Comparison of ENCODE assay signal across 1 cellular context in genomic region chr4:64340243-64341110, GRCh38.
TF ChIP-seq lines count a peak whose summit lies in the region.

No MANE protein-coding gene starts in this region.

TF ChIP-seq in WTC11, 78 proteins besides CTCF, POLR2A, EP300 and RAD21 (continued from another document):
- TF ChIP-seq, protein P1, sequence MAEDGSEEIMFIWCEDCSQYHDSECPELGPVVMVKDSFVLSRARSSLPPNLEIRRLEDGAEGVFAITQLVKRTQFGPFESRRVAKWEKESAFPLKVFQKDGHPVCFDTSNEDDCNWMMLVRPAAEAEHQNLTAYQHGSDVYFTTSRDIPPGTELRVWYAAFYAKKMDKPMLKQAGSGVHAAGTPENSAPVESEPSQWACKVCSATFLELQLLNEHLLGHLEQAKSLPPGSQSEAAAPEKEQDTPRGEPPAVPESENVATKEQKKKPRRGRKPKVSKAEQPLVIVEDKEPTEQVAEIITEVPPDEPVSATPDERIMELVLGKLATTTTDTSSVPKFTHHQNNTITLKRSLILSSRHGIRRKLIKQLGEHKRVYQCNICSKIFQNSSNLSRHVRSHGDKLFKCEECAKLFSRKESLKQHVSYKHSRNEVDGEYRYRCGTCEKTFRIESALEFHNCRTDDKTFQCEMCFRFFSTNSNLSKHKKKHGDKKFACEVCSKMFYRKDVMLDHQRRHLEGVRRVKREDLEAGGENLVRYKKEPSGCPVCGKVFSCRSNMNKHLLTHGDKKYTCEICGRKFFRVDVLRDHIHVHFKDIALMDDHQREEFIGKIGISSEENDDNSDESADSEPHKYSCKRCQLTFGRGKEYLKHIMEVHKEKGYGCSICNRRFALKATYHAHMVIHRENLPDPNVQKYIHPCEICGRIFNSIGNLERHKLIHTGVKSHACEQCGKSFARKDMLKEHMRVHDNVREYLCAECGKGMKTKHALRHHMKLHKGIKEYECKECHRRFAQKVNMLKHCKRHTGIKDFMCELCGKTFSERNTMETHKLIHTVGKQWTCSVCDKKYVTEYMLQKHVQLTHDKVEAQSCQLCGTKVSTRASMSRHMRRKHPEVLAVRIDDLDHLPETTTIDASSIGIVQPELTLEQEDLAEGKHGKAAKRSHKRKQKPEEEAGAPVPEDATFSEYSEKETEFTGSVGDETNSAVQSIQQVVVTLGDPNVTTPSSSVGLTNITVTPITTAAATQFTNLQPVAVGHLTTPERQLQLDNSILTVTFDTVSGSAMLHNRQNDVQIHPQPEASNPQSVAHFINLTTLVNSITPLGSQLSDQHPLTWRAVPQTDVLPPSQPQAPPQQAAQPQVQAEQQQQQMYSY (CRISPR knock-in tag; IDR thresholded peaks at IDR 0.05), result no peak
- no peak for TF ChIP-seq ATF3 (CRISPR knock-in tag; conservative IDR thresholded peaks at IDR 0.05)
- no peak for TF ChIP-seq ZNF219 (CRISPR knock-in tag; IDR thresholded peaks at IDR 0.05; ENCODE audit: borderline replicate concordance)
- no peak for TF ChIP-seq ELF4 (CRISPR knock-in tag; IDR thresholded peaks at IDR 0.05; ENCODE audit: low read depth)
- no peak for TF ChIP-seq AFF4 (CRISPR knock-in tag; IDR thresholded peaks at IDR 0.05; ENCODE audit: borderline replicate concordance)
- no peak for TF ChIP-seq PRRX2 (CRISPR knock-in tag; IDR thresholded peaks at IDR 0.05)
- TF ChIP-seq, protein P2, sequence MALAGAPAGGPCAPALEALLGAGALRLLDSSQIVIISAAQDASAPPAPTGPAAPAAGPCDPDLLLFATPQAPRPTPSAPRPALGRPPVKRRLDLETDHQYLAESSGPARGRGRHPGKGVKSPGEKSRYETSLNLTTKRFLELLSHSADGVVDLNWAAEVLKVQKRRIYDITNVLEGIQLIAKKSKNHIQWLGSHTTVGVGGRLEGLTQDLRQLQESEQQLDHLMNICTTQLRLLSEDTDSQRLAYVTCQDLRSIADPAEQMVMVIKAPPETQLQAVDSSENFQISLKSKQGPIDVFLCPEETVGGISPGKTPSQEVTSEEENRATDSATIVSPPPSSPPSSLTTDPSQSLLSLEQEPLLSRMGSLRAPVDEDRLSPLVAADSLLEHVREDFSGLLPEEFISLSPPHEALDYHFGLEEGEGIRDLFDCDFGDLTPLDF (CRISPR knock-in tag; IDR thresholded peaks at IDR 0.05), result no peak
- TF ChIP-seq ZNF232 (CRISPR knock-in tag; IDR thresholded peaks at IDR 0.05), result no peak
- TF ChIP-seq NR1H2 (CRISPR knock-in tag; IDR thresholded peaks at IDR 0.05), result no peak
- no peak for TF ChIP-seq SP1 (CRISPR knock-in tag; conservative IDR thresholded peaks at IDR 0.05)
- TF ChIP-seq TEAD4 (CRISPR knock-in tag; IDR thresholded peaks at IDR 0.05), result no peak
